In genomic region chr19:9324584-9324962, GRCh38 we compare ENCODE assay signal across 8 cellular contexts. TPM values are rescaled to one million over a fixed set of nuclear protein-coding genes. Genes with fewer than 3 reads are reported as not detected.
DNase-seq lines count a peak whose midpoint lies in the region; ATAC-seq and TF ChIP-seq lines count a peak whose summit lies in the region.

No MANE protein-coding gene starts in this region.

- H3K27me3 ChIP-seq in kidney epithelial cell (ENCODE audit: control insufficient read depth, insufficient read depth, low read length), result no peaks in the 10 kb centered on the region
- no peaks in the 10 kb centered on the region for H3K27me3 ChIP-seq in testis

- H3K36me3 Mint-ChIP-seq in activated CD4-positive, alpha-beta T cell treated with anti-CD3 and anti-CD28 coated beads for 36 hours (ENCODE audit: low read depth), result peaks cover 53% of the 10 kb centered on the region
- H3K36me3 Mint-ChIP-seq in activated naive CD8-positive, alpha-beta T cell, result peaks cover 35% of the 10 kb centered on the region

- intact Hi-C loops in activated CD4-positive, alpha-beta T cell treated with anti-CD3 and anti-CD28 coated beads for 36 hours (cut with DNase I, micrococcal nuclease), result loop anchor here (1.0 to 10.0 kb wide), 12 partner anchors 15 to 495 kb away; partner anchors contain the start of genes ZNF266 (in 2 of the 2), ZNF699 (in 2 of the 2), FBXL12 (in 1 of the 2) and MBD3L1 (in 1 of the 2)
- intact Hi-C loops in testis (cut with DNase I; ENCODE audit: low total_unique reads), result no loop called here

- H3K9me3 Mint-ChIP-seq in activated CD4-positive, alpha-beta T cell treated with anti-CD3 and anti-CD28 coated beads for 36 hours (ENCODE audit: low read depth), result peaks cover 41% of the 10 kb centered on the region
- H3K9me3 Mint-ChIP-seq in activated naive CD8-positive, alpha-beta T cell (ENCODE audit: low read depth), result peaks cover 9% of the 10 kb centered on the region

- POLR2A ChIA-PET in activated CD4-positive, alpha-beta T cell treated with anti-CD3 and anti-CD28 coated beads for 36 hours (lab: Charles Lee), result no interaction called here

- TF ChIP-seq CTCF in kidney epithelial cell (IDR thresholded peaks at IDR 0.05; ENCODE audit: insufficient read depth, low read length, poor library complexity, severe bottlenecking) (no peak), testis (IDR thresholded peaks at IDR 0.05) (no peak)

- H3K4me1 Mint-ChIP-seq in activated CD4-positive, alpha-beta T cell treated with anti-CD3 and anti-CD28 coated beads for 36 hours, result peaks cover 23% of the 10 kb centered on the region
- H3K4me1 Mint-ChIP-seq in activated naive CD8-positive, alpha-beta T cell (ENCODE audit: low read depth), result peaks cover 31% of the 10 kb centered on the region

- H3K27ac ChIP-seq in testis, result peak overlapping the region; percentile 88 to 89

- ATAC-seq in activated CD4-positive, alpha-beta T cell treated with anti-CD3 and anti-CD28 coated beads for 36 hours, result no peak
- ATAC-seq in HG03521 (IDR thresholded peaks at IDR 0.05; ENCODE audit: unreplicated experiment), result no peak

- DNase-seq in activated CD4-positive, alpha-beta T cell treated with anti-CD3 and anti-CD28 coated beads for 36 hours, result no peak
- DNase-seq in activated CD4-positive, alpha-beta T cell treated with anti-CD3 and anti-CD28 coated beads, Interleukin-2, amount 50 U/mL, for 4 hours, result no peak
- DNase-seq in kidney epithelial cell (ENCODE audit: low read depth) (no peak), testis (no peak), SIG-M5 (lab: John Stamatoyannopoulos, UW) (no peak)
- no peak for DNase-seq in effector CD8-positive, alpha-beta T cell (lab: John Stamatoyannopoulos, UW)

- 30 to 31% methylated on average over 9 of the region's 9 CpGs for WGBS in testis, 2 donors

- CTCF ChIA-PET in activated CD4-positive, alpha-beta T cell treated with anti-CD3 and anti-CD28 coated beads for 36 hours (lab: Charles Lee), result no interaction called here

- H3K4me1 ChIP-seq in testis, result peaks cover 14% of the 10 kb centered on the region

- H3K27me3 Mint-ChIP-seq in activated CD4-positive, alpha-beta T cell treated with anti-CD3 and anti-CD28 coated beads for 36 hours, result no peaks in the 10 kb centered on the region
- no peaks in the 10 kb centered on the region for H3K27me3 Mint-ChIP-seq in activated naive CD8-positive, alpha-beta T cell

- H3K36me3 ChIP-seq in kidney epithelial cell (ENCODE audit: control insufficient read depth, insufficient read depth, low read length) (no peaks in the 10 kb centered on the region), testis (ENCODE audit: low read depth, missing control alignments) (no peaks in the 10 kb centered on the region)

- H3K4me3 Mint-ChIP-seq in activated CD4-positive, alpha-beta T cell treated with anti-CD3 and anti-CD28 coated beads for 36 hours, result peak overlapping the region; percentile 84
- H3K4me3 Mint-ChIP-seq in activated naive CD8-positive, alpha-beta T cell, result peak overlapping the region; percentile 93

- no peak for TF ChIP-seq POLR2A in testis (IDR thresholded peaks at IDR 0.05)

- H3K4me3 ChIP-seq in kidney epithelial cell (ENCODE audit: low read depth, low read length), result peak overlapping the region; percentile 74
- H3K4me3 ChIP-seq in testis, result peak overlapping the region; percentile 70 to 84

- H3K9me3 ChIP-seq in testis, result no peaks in the 10 kb centered on the region

- peak overlapping the region; percentile 96 for H3K27ac Mint-ChIP-seq in activated CD4-positive, alpha-beta T cell treated with anti-CD3 and anti-CD28 coated beads for 36 hours
- peak overlapping the region; percentile 86 for H3K27ac Mint-ChIP-seq in activated naive CD8-positive, alpha-beta T cell

RNA-seq across cellular contexts. Expression of gene ZNF559, which starts 0.6 kb away (rescaled TPM):
- total RNA-seq in activated CD4-positive, alpha-beta T cell treated with anti-CD3 and anti-CD28 coated beads for 36 hours, result 10 to 100 TPM; 11.7 to 13.0 TPM
- total RNA-seq in kidney epithelial cell, result 8.2 and 10.9 TPM in 2 replicates
- 10 to 100 TPM; 48.4 to 49.7 TPM for total RNA-seq in testis
- polyA plus RNA-seq in testis (ENCODE audit: insufficient read depth, low read depth, low replicate concordance), result 15.4 TPM

RNA-seq across cellular contexts. Expression of gene ZNF699, which starts 14.9 kb away (rescaled TPM):
- total RNA-seq in activated CD4-positive, alpha-beta T cell treated with anti-CD3 and anti-CD28 coated beads for 36 hours, result 1 to 10 TPM; 6.7 to 7.1 TPM
- total RNA-seq in kidney epithelial cell, result 17.5 and 23.7 TPM in 2 replicates
- 10 to 100 TPM; 11.9 to 12.0 TPM for total RNA-seq in testis
- 2.2 TPM for polyA plus RNA-seq in testis (ENCODE audit: insufficient read depth, low read depth, low replicate concordance)

RNA-seq across cellular contexts. Expression of gene ZNF177, which starts 38.2 kb away (rescaled TPM):
- 1 to 10 TPM in 1 of 2 experiments, under 1 TPM in 1; 0.94 to 1.0 TPM for total RNA-seq in activated CD4-positive, alpha-beta T cell treated with anti-CD3 and anti-CD28 coated beads for 36 hours
- total RNA-seq in kidney epithelial cell, result 1.4 and 3.9 TPM in 2 replicates
- 10 to 100 TPM; 11.9 to 20.7 TPM for total RNA-seq in testis
- 16.5 TPM for polyA plus RNA-seq in testis (ENCODE audit: insufficient read depth, low read depth, low replicate concordance)
